In genomic region chr22:23858484-23858815, GRCh38 we compare ENCODE assay signal across 9 cellular contexts.
DNase-seq lines count a peak whose midpoint lies in the region; TF ChIP-seq lines count a peak whose summit lies in the region.
"Had no signal": no experiment of that assay in that cellular context is flagged by ENCODE, and none has a peak within 500 bp of the region (broad histone marks: within the 10 kb centered on the region; RNA-seq: fewer than 3 reads in every experiment).

No MANE protein-coding gene starts in this region.

- H3K36me3 Mint-ChIP-seq in nephron (ENCODE audit: low read depth) = peaks cover 16% of the 10 kb centered on the region

- TF ChIP-seq CTCF in AG10803 (conservative IDR thresholded peaks at IDR 0.05; ENCODE audit: low read length) (no peak), LNCaP clone FGC (IDR thresholded peaks at IDR 0.05; ENCODE audit: control insufficient read depth, extremely low read depth, insufficient read depth) (no peak), nephron (IDR thresholded peaks at IDR 0.05; ENCODE audit: unreplicated experiment in 3 of 3) (no peak)

- H3K27ac ChIP-seq in duodenal mucosa (ENCODE audit: low read depth, low read length) = no peak overlapping the region

- no peaks in the 10 kb centered on the region for H3K9me3 ChIP-seq in duodenal mucosa (ENCODE audit: control insufficient read depth in 1 of 2, low read length in 2 of 2)

- H3K4me1 Mint-ChIP-seq in nephron = peaks cover 15% of the 10 kb centered on the region

- CTCF ChIA-PET in HEK293T (lab: Yijun Ruan, JAX) = interaction anchor here (0.6 to 2.8 kb wide), 6 partner anchors 8 to 145 kb away, joined by 3 to 18 read pairs (median 4); partner anchors contain the start of gene MIF

- no peaks in the 10 kb centered on the region for H3K27me3 Mint-ChIP-seq in nephron (ENCODE audit: low read depth)

- H3K27me3 ChIP-seq in duodenal mucosa (ENCODE audit: control insufficient read depth in 1 of 2, insufficient read depth in 2 of 2, low read length in 2 of 2) = no peaks in the 10 kb centered on the region

- peaks cover 13 to 22% of the 10 kb centered on the region in 2 donors for H3K4me1 ChIP-seq in duodenal mucosa (ENCODE audit: control insufficient read depth in 1 of 2, insufficient read depth in 2 of 2, low read length in 2 of 2)

- peak overlapping the region; percentile 63 to 99 (median 93) for H3K27ac Mint-ChIP-seq in nephron

- H3K4me3 ChIP-seq in AG10803 (ENCODE audit: low read length) (peak overlapping the region; percentile 83), LNCaP clone FGC (ENCODE audit: low read depth, low read length) (peak overlapping the region; percentile 96), duodenal mucosa (ENCODE audit: low read depth in 1 of 2, low read length in 2 of 2) (peak overlapping the region; percentile 81 to 89)

- DNase-seq in AG10803 (ENCODE audit: low read depth) (no peak), LNCaP clone FGC (ENCODE audit: low read depth) (no peak), DMS 273 treated with DMSO at 0.1 percent for 48 hours (lab: John Stamatoyannopoulos, UW) (no peak), islet precursor cell (no peak), HEK293T (ENCODE audit: extremely low spot score) (no peak), SW480 (ENCODE audit: low spot score) (no peak)
- DNase-seq: NCI-H2081 treated with DMSO at 0.1 percent for 48 hours had no signal

- no peaks in the 10 kb centered on the region for H3K9me3 Mint-ChIP-seq in nephron

- H3K36me3 ChIP-seq in duodenal mucosa (ENCODE audit: control insufficient read depth in 1 of 2, insufficient read depth in 2 of 2, low read length in 2 of 2) = no peaks in the 10 kb centered on the region

- peak overlapping the region; percentile 73 to 82 for H3K9ac ChIP-seq in duodenal mucosa (ENCODE audit: low read depth in 1 of 2, low read length in 2 of 2)

- peak overlapping the region; percentile 85 to 96 (median 87) for H3K4me3 Mint-ChIP-seq in nephron

- POLR2A ChIA-PET in HEK293T (lab: Yijun Ruan, JAX) = interaction anchor here (1.2 to 6.8 kb wide), 10 partner anchors 9 to 221 kb away, joined by 3 to 85 read pairs (median 20); partner anchors contain the start of genes CHCHD10 and MIF

TF ChIP-seq in HEK293T, 16 proteins besides CTCF, POLR2A, EP300 and RAD21:
- TF ChIP-seq, protein P1, sequence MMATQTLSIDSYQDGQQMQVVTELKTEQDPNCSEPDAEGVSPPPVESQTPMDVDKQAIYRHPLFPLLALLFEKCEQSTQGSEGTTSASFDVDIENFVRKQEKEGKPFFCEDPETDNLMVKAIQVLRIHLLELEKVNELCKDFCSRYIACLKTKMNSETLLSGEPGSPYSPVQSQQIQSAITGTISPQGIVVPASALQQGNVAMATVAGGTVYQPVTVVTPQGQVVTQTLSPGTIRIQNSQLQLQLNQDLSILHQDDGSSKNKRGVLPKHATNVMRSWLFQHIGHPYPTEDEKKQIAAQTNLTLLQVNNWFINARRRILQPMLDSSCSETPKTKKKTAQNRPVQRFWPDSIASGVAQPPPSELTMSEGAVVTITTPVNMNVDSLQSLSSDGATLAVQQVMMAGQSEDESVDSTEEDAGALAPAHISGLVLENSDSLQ (IDR thresholded peaks at IDR 0.05) = no peak
- TF ChIP-seq LEF1 (IDR thresholded peaks at IDR 0.05; ENCODE audit: borderline replicate concordance) (no peak), ARNT (IDR thresholded peaks at IDR 0.05) (no peak), FOXM1 (IDR thresholded peaks at IDR 0.05; ENCODE audit: borderline replicate concordance) (no peak)
